Comparison of ENCODE assay signal across 11 cellular contexts in the genomic region with DNA sequence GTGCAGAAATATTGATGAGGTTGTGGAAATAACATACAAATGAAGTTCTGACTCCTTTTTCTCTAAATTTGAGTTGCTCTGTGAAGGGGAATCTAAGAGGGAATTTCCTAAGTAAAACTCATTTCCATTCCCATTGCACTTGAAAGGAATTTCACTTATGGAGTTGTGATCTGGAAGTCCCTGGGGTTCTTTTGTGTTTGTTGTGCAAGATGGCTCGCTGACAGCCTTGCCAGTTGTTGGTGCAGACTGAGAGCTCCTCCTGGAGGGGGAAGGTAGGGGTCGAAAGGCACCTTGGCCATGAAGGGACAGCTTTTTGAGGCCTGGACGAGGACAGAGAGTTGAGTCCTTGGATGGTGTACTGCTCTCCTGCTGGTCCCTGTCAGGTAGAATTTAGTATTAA.
A peak's percentile ranks its signal among the peaks of the same experiment; 100 is the strongest.
DNase-seq lines count a peak whose midpoint lies in the region; ATAC-seq, FAIRE-seq and TF ChIP-seq lines count a peak whose summit lies in the region.
"Had no signal": no experiment of that assay in that cellular context is flagged by ENCODE, and none has a peak within 500 bp of the region (broad histone marks: within the 10 kb centered on the region; RNA-seq: fewer than 3 reads in every experiment).

No MANE protein-coding gene starts in this region.

- H3K79me2 ChIP-seq in K562 (ENCODE audit: control insufficient read depth, insufficient read depth, low read length): no peaks in the 10 kb centered on the region

- H3K27me3 ChIP-seq in K562 (ENCODE audit: control insufficient read depth in 2 of 2, insufficient read depth in 2 of 2, low read length in 2 of 2): peaks cover 0 to 4% of the 10 kb centered on the region in 2 experiments; a peak in 3 of 5 replicates
- H3K27me3 ChIP-seq: esophagus muscularis mucosa had no signal

- TF ChIP-seq CTCF in K562 (IDR thresholded peaks at IDR 0.05 in 2 of 3, conservative IDR thresholded peaks at IDR 0.05 in 1 of 3; ENCODE audit: insufficient read depth in 2 of 3, low read depth in 1 of 3, low read length in 3 of 3): no peak

- no peak overlapping the region for H3K4me2 ChIP-seq in K562 (ENCODE audit: insufficient read depth, low read length)

- no TSS peak for BruUV-seq in K562 (replicated peaks; lab: Mats Ljungman, UMichigan)

- H3K9me1 ChIP-seq in K562 (ENCODE audit: control insufficient read depth, insufficient read depth, low read length): no peaks in the 10 kb centered on the region

- no peak for TF ChIP-seq POLR2A in K562 (conservative IDR thresholded peaks at IDR 0.05)

- peak; percentile 64 for ATAC-seq in HG03432 (IDR thresholded peaks at IDR 0.05; ENCODE audit: unreplicated experiment)
- peak; percentile 53 for ATAC-seq in K562
- ATAC-seq in HG03039 (IDR thresholded peaks at IDR 0.05; ENCODE audit: unreplicated experiment): no peak
- no peak for ATAC-seq in GM18502 (IDR thresholded peaks at IDR 0.05; ENCODE audit: poor library complexity, unreplicated experiment)
- no peak for ATAC-seq in HG03108 (IDR thresholded peaks at IDR 0.05; ENCODE audit: unreplicated experiment)

- no peaks in the 10 kb centered on the region for H3K36me3 ChIP-seq in K562 (ENCODE audit: control insufficient read depth, insufficient read depth, low read length)
- H3K36me3 ChIP-seq: esophagus muscularis mucosa had no signal

- 23% methylated on average over 3 of the region's 3 CpGs for WGBS in K562 (ENCODE audit: insufficient coverage, low coverage, missing lambda C conversion rate)

- no peaks in the 10 kb centered on the region for H4K20me1 ChIP-seq in K562 (replicated peaks; ENCODE audit: control insufficient read depth, insufficient read depth, low read length)

- peak; percentile 22 for DNase-seq in AG20443 (ENCODE audit: low spot score)
- DNase-seq in K562 (ENCODE audit: extremely low read depth in 1 of 4, low spot score in 3 of 4): peak in 1 of 4 experiments; percentile 7
- DNase-seq in iris pigment epithelial cell (ENCODE audit: low read depth): peak; percentile 51
- no peak for DNase-seq in NCI-H524 (lab: John Stamatoyannopoulos, UW)
- DNase-seq: activated CD4-positive, alpha-beta T cell treated with anti-CD3 and anti-CD28 coated beads, Interleukin-2, amount 10 ng/mL, durations not matched to agents 24 days and 14 days; C1 segment of cervical spinal cord had no signal

- FAIRE-seq in K562 (lab: Jason Lieb, UNC): no peak

- CTCF ChIA-PET in K562 (lab: Yijun Ruan, JAX; ENCODE audit: low intra/inter-chr PET ratio): no interaction called here

- H2AFZ ChIP-seq in K562 (ENCODE audit: low read depth, low read length): peak overlapping the region; percentile 53

- H3K4me1 ChIP-seq in K562 (replicated peaks in 1 of 2; ENCODE audit: control insufficient read depth in 2 of 2, insufficient read depth in 2 of 2, low read length in 2 of 2): peaks cover 0 to 3% of the 10 kb centered on the region in 2 experiments; a peak in 1 of 5 replicates
- H3K4me1 ChIP-seq: esophagus muscularis mucosa had no signal

- H3K9ac ChIP-seq in K562 (ENCODE audit: insufficient read depth in 1 of 2, low read depth in 2 of 2, low read length in 2 of 2): no peak overlapping the region

- POLR2A ChIA-PET in K562 (lab: Yijun Ruan, JAX): no interaction called here

- no peak overlapping the region for H3K27ac ChIP-seq in K562 (ENCODE audit: extremely low read depth, low read depth, low read length)
- H3K27ac ChIP-seq: esophagus muscularis mucosa had no signal

- no peaks in the 10 kb centered on the region for H3K9me3 ChIP-seq in K562 (replicated peaks; ENCODE audit: control insufficient read depth, insufficient read depth, low read depth, low read length)
- H3K9me3 ChIP-seq: esophagus muscularis mucosa had no signal

- no peak for TF ChIP-seq EP300 in K562 (IDR thresholded peaks at IDR 0.05; ENCODE audit: low read length)

- no peak overlapping the region for H3K4me3 ChIP-seq in K562
- H3K4me3 ChIP-seq: esophagus muscularis mucosa had no signal

- intact Hi-C loops in K562 (cut with micrococcal nuclease): loop anchor here (5.0 kb wide), 1 partner anchor 46 kb away; no protein-coding TSS in a partner anchor

- 0 out of 4 replicates have a peak, but pooled peaks of 1 of the 2 experiments have one; percentile 7 for TF ChIP-seq RAD21 in K562 (CRISPR knock-in tag; conservative IDR thresholded peaks at IDR 0.05 in 1 of 2, IDR thresholded peaks at IDR 0.05 in 1 of 2)

- in situ Hi-C loops in K562 (cut with MboI): loop anchor here (5.0 kb wide), 1 partner anchor 51 kb away; no protein-coding TSS in a partner anchor

TF ChIP-seq in K562, 482 proteins besides CTCF, POLR2A, EP300 and RAD21:
- no peak for TF ChIP-seq BRD9 (IDR thresholded peaks at IDR 0.05; ENCODE audit: low read depth, partially characterized antibody)
TF ChIP-seq in K562: peak in this region for 0.

Comparison
In these comparisons a context has a peak if more than half of its experiments do, and no peak if none do; other contexts are left out.
1. DNase-seq: peak in AG20443 (single experiment) and iris pigment epithelial cell (single experiment); none in NCI-H524 (0 of 2).
2. ATAC-seq: peak in HG03432 (single experiment) and K562 (single experiment); none in HG03039 (single experiment), GM18502 (single experiment) and HG03108 (single experiment).